Comparison of ENCODE assay signal across 19 cellular contexts in the genomic region with DNA sequence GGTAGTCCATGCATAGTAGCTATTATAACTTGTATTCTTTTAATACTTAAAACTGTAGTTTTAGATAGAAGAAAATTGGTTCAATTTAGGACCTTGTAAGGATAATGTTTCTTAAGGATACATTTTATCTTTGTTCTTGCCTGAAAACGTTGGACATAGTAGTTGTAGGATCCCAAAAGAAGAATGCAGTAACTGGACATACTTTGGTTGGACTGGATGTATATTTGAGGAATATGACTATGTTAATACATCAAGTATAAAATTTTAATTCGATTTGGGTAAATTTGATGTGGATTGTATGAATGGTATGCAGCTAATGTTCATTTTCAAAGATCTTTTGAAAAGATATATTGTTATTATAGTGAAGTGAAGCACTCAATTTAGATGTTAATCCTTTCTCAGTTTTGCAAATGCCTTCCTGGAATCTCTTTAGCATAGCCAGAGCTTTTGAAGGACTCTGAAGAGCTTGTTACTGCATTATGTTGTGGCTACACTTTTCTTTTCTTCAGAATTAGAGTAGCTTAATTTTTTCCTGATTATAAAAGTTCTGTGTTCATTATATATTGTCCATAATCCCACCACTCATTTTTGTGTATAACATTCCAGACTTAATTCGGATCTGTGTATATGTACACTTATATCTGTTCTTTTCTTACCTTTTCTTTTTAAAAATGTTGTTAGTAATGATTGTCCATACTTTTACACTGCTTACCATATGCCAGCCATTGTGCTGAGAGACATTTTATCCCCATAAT. TPM values are rescaled to one million over a fixed set of nuclear protein-coding genes. Genes with fewer than 3 reads are reported as not detected.
"Had no signal": no experiment of that assay in that cellular context is flagged by ENCODE, and none has a peak within 500 bp of the region (broad histone marks: within the 10 kb centered on the region; RNA-seq: fewer than 3 reads in every experiment).

No MANE protein-coding gene starts in this region.

- H3K27me3 Mint-ChIP-seq: activated T-helper 17 cell treated with anti-CD3 and anti-CD28 coated beads, Interleukin-2, amount 50 U/mL, for 72 hours had no signal

- H3K9me3 Mint-ChIP-seq: activated CD8-positive, alpha-beta T cell treated with anti-CD3 and anti-CD28 coated beads for 36 hours; activated T-helper 17 cell treated with anti-CD3 and anti-CD28 coated beads, Interleukin-2, amount 50 U/mL, for 72 hours; immature natural killer cell; naive thymus-derived CD8-positive, alpha-beta T cell; stimulated activated naive CD8-positive, alpha-beta T cell treated with anti-CD3 and anti-CD28 coated beads, Interleukin-15, Interleukin-2, amounts not matched to agents 100 ng/mL and 50 ng/mL, for 24 hours; T-helper 2 cell treated with Interferon-gamma antibody and Interleukin-4, amounts not matched to agents 5 μg/mL and 100 μg/mL, for 36 hours had no signal

- H3K27ac Mint-ChIP-seq: activated CD8-positive, alpha-beta T cell treated with anti-CD3 and anti-CD28 coated beads for 36 hours; activated T-helper 17 cell treated with anti-CD3 and anti-CD28 coated beads, Interleukin-2, amount 50 U/mL, for 72 hours; immature natural killer cell; stimulated activated naive CD8-positive, alpha-beta T cell treated with anti-CD3 and anti-CD28 coated beads, Interleukin-15, Interleukin-2, amounts not matched to agents 100 ng/mL and 50 ng/mL, for 24 hours; T-helper 2 cell treated with Interferon-gamma antibody and Interleukin-4, amounts not matched to agents 5 μg/mL and 100 μg/mL, for 36 hours had no signal

- H3K4me3 Mint-ChIP-seq: activated CD8-positive, alpha-beta T cell treated with anti-CD3 and anti-CD28 coated beads for 36 hours; activated T-helper 17 cell treated with anti-CD3 and anti-CD28 coated beads, Interleukin-2, amount 50 U/mL, for 72 hours; immature natural killer cell; naive thymus-derived CD8-positive, alpha-beta T cell; stimulated activated naive CD8-positive, alpha-beta T cell treated with anti-CD3 and anti-CD28 coated beads, Interleukin-15, Interleukin-2, amounts not matched to agents 100 ng/mL and 50 ng/mL, for 24 hours; T-helper 2 cell treated with Interferon-gamma antibody and Interleukin-4, amounts not matched to agents 5 μg/mL and 100 μg/mL, for 36 hours had no signal

- H3K4me1 Mint-ChIP-seq: activated T-helper 17 cell treated with anti-CD3 and anti-CD28 coated beads, Interleukin-2, amount 50 U/mL, for 72 hours; naive thymus-derived CD8-positive, alpha-beta T cell had no signal

- DNase-seq: activated CD4-positive, alpha-beta T cell treated with anti-CD3 and anti-CD28 coated beads for 4 hours; activated CD8-positive, alpha-beta T cell treated with anti-CD3 and anti-CD28 coated beads for 36 hours; activated naive CD4-positive, alpha-beta T cell treated with Interleukin-2 at 50 U/mL for 16 hours; activated T-cell treated with anti-CD3 and anti-CD28 coated beads, Interleukin-2, amount 50 U/mL, for 1 hour; erythroblast; foreskin melanocyte; glutamatergic neuron; hypothalamus; immature natural killer cell; mesenchymal stem cell; naive thymus-derived CD8-positive, alpha-beta T cell; psoas muscle; right cardiac atrium; trophoblast cell had no signal

- ATAC-seq: activated CD8-positive, alpha-beta T cell treated with anti-CD3 and anti-CD28 coated beads for 36 hours; activated T-helper 17 cell treated with anti-CD3 and anti-CD28 coated beads, Interleukin-2, amount 50 U/mL, for 72 hours; naive thymus-derived CD8-positive, alpha-beta T cell; right cardiac atrium had no signal

- H3K9me3 ChIP-seq: psoas muscle had no signal

- H3K4me3 ChIP-seq: coronary artery, psoas muscle had no signal

- H3K27ac ChIP-seq: coronary artery, psoas muscle had no signal

- H3K36me3 Mint-ChIP-seq: naive thymus-derived CD8-positive, alpha-beta T cell had no signal

RNA-seq across cellular contexts. Expression of a gene that starts 41.2 kb away (rescaled TPM):
- total RNA-seq: activated CD8-positive, alpha-beta T cell treated with anti-CD3 and anti-CD28 coated beads for 36 hours; naive thymus-derived CD8-positive, alpha-beta T cell; osteocyte had no signal
- polyA plus RNA-seq: immature natural killer cell; naive thymus-derived CD8-positive, alpha-beta T cell had no signal
